Comparison of ENCODE assay signal across 20 cellular contexts in genomic region chr6:79073888-79074287, GRCh38. TPM values are rescaled to one million over a fixed set of nuclear protein-coding genes. Genes with fewer than 3 reads are reported as not detected.
DNase-seq lines count a peak whose midpoint lies in the region; ATAC-seq, FAIRE-seq and TF ChIP-seq lines count a peak whose summit lies in the region.
"Had no signal": no experiment of that assay in that cellular context is flagged by ENCODE, and none has a peak within 500 bp of the region (broad histone marks: within the 10 kb centered on the region; RNA-seq: fewer than 3 reads in every experiment).

No MANE protein-coding gene starts in this region.

- H3K9ac ChIP-seq in PC-3 (ENCODE audit: low read length) (no peak overlapping the region), endothelial cell of umbilical vein (replicated peaks; ENCODE audit: extremely low read depth, insufficient read depth, low read length) (no peak overlapping the region)

- no peak for TF ChIP-seq CTCF in PC-3 (conservative IDR thresholded peaks at IDR 0.05; ENCODE audit: low read depth, low read length)
- TF ChIP-seq CTCF in endothelial cell of umbilical vein (IDR thresholded peaks at IDR 0.05; ENCODE audit: extremely low read depth in 1 of 2, insufficient read depth in 1 of 2, low read depth in 1 of 2, low read length in 2 of 2): no peak
- no peak for TF ChIP-seq CTCF in progenitor cell of endocrine pancreas (IDR thresholded peaks at IDR 0.05; ENCODE audit: unreplicated experiment)
- TF ChIP-seq CTCF in uterus (IDR thresholded peaks at IDR 0.05): no peak

- no peaks in the 10 kb centered on the region for H3K27me3 Mint-ChIP-seq in T-helper 2 cell treated with Interferon-gamma antibody and Interleukin-4, amounts not matched to agents 5 μg/mL and 100 μg/mL, for 36 hours (ENCODE audit: low read depth)
- H3K27me3 Mint-ChIP-seq in progenitor cell of endocrine pancreas: no peaks in the 10 kb centered on the region
- H3K27me3 Mint-ChIP-seq in activated CD4-positive, alpha-beta memory T cell treated with anti-CD3 and anti-CD28 coated beads for 36 hours: no peaks in the 10 kb centered on the region

- no peak for ATAC-seq in PC-3
- ATAC-seq: CD8-positive, alpha-beta T cell; esophagus mucosa; left ventricle myocardium superior had no signal

- H3K9me3 ChIP-seq in PC-3 (ENCODE audit: low read length) (no peaks in the 10 kb centered on the region), endothelial cell of umbilical vein (replicated peaks; ENCODE audit: control insufficient read depth, insufficient read depth, low read length) (no peaks in the 10 kb centered on the region), uterus (no peaks in the 10 kb centered on the region)
- H3K9me3 ChIP-seq: neutrophil had no signal

- FAIRE-seq in endothelial cell of umbilical vein (lab: Jason Lieb, UNC): no peak
- FAIRE-seq: GM18507 had no signal

- DNase-seq in T-helper 2 cell treated with Interferon-gamma antibody and Interleukin-4, amounts not matched to agents 5 μg/mL and 100 μg/mL, for 36 hours (ENCODE audit: low spot score): no peak
- no peak for DNase-seq in T-helper 2 cell
- DNase-seq in PC-3: no peak
- peak; percentile 11 for DNase-seq in endothelial cell of umbilical vein (ENCODE audit: low read depth, low spot score)
- DNase-seq in progenitor cell of endocrine pancreas (ENCODE audit: low spot score, unreplicated experiment): no peak
- DNase-seq in uterus: no peak
- DNase-seq in NCI-H1694 (lab: John Stamatoyannopoulos, UW): no peak
- DNase-seq in activated CD4-positive, alpha-beta memory T cell treated with anti-CD3 and anti-CD28 coated beads for 36 hours: no peak
- DNase-seq: activated naive CD4-positive, alpha-beta T cell; CD8-positive, alpha-beta T cell; cerebellar nuclear complex; hippocampal formation; KBM-7; left ventricle myocardium superior; NCI-H2029; SHP77 had no signal

- no peaks in the 10 kb centered on the region for H3K9me3 Mint-ChIP-seq in T-helper 2 cell treated with Interferon-gamma antibody and Interleukin-4, amounts not matched to agents 5 μg/mL and 100 μg/mL, for 36 hours
- no peaks in the 10 kb centered on the region for H3K9me3 Mint-ChIP-seq in progenitor cell of endocrine pancreas (ENCODE audit: low read depth)
- H3K9me3 Mint-ChIP-seq in activated CD4-positive, alpha-beta memory T cell treated with anti-CD3 and anti-CD28 coated beads for 36 hours: no peaks in the 10 kb centered on the region
- H3K9me3 Mint-ChIP-seq: CD8-positive, alpha-beta T cell had no signal

- intact Hi-C loops in PC-3 (cut with micrococcal nuclease) (loop anchor here (10.0 kb wide), 1 partner anchor 101 kb away; no protein-coding TSS in a partner anchor), endothelial cell of umbilical vein (cut with micrococcal nuclease) (no loop called here), uterus (cut with DNase I; ENCODE audit: low total_unique reads) (no loop called here)
- intact Hi-C loops in activated CD4-positive, alpha-beta memory T cell treated with anti-CD3 and anti-CD28 coated beads for 36 hours (cut with micrococcal nuclease): no loop called here

- no peak overlapping the region for H3K27ac ChIP-seq in PC-3 (ENCODE audit: low read length)
- H3K27ac ChIP-seq in endothelial cell of umbilical vein (ENCODE audit: insufficient read depth, low read depth, low read length): no peak overlapping the region
- peak overlapping the region in 1 of 2 donors; percentile 99 for H3K27ac ChIP-seq in uterus
- H3K27ac ChIP-seq: neutrophil had no signal

- H3K36me3 ChIP-seq in PC-3 (ENCODE audit: low read depth, low read length): peaks cover 3% of the 10 kb centered on the region; the same call in 1 of the 2 replicates
- peaks cover 0 to 2% of the 10 kb centered on the region in 2 experiments for H3K36me3 ChIP-seq in endothelial cell of umbilical vein (ENCODE audit: control insufficient read depth in 2 of 2, extremely low read depth in 1 of 2, insufficient read depth in 2 of 2, low read length in 2 of 2)
- no peaks in the 10 kb centered on the region for H3K36me3 ChIP-seq in uterus
- H3K36me3 ChIP-seq: neutrophil had no signal

- peak overlapping the region; percentile 27; the same call in 1 of the 2 replicates for H3K4me2 ChIP-seq in PC-3 (ENCODE audit: low read length)
- peak overlapping the region; percentile 25 for H3K4me2 ChIP-seq in endothelial cell of umbilical vein (ENCODE audit: insufficient read depth, low read length)
- H3K4me2 ChIP-seq: smooth muscle cell had no signal

- H3K4me3 ChIP-seq in PC-3 (ENCODE audit: low read length): no peak overlapping the region
- H3K4me3 ChIP-seq in endothelial cell of umbilical vein (replicated peaks in 1 of 3; ENCODE audit: insufficient read depth in 1 of 3, low read depth in 1 of 3, low read length in 3 of 3): no peak overlapping the region
- no peak overlapping the region for H3K4me3 ChIP-seq in uterus
- H3K4me3 ChIP-seq: smooth muscle cell had no signal

- no peaks in the 10 kb centered on the region for H3K9me2 ChIP-seq in PC-3 (replicated peaks; ENCODE audit: low read length)

- H3K27me3 ChIP-seq in PC-3 (ENCODE audit: low read length) (no peaks in the 10 kb centered on the region), endothelial cell of umbilical vein (ENCODE audit: control insufficient read depth in 2 of 2, insufficient read depth in 2 of 2, low read length in 2 of 2) (no peaks in the 10 kb centered on the region), uterus (no peaks in the 10 kb centered on the region)
- H3K27me3 ChIP-seq: neutrophil had no signal

- POLR2A ChIA-PET in PC-3 (lab: Charles Lee; ENCODE audit: unreplicated experiment) (no interaction called here), endothelial cell of umbilical vein (lab: Charles Lee) (no interaction called here)
- POLR2A ChIA-PET in activated CD4-positive, alpha-beta memory T cell treated with anti-CD3 and anti-CD28 coated beads for 36 hours (lab: Charles Lee): no interaction called here

- TF ChIP-seq POLR2A in endothelial cell of umbilical vein (IDR thresholded peaks at IDR 0.05; ENCODE audit: low read depth, low read length) (no peak), uterus (IDR thresholded peaks at IDR 0.05) (no peak)

- H2AFZ ChIP-seq in PC-3 (ENCODE audit: low read length) (no peak overlapping the region), endothelial cell of umbilical vein (ENCODE audit: low read depth, low read length) (no peak overlapping the region)

- CTCF ChIA-PET in PC-3 (lab: Charles Lee) (no interaction called here), endothelial cell of umbilical vein (lab: Charles Lee) (interaction anchor here (1.9 kb wide), 1 partner anchor 393 kb away, joined by 6 read pairs; no protein-coding TSS in a partner anchor)
- CTCF ChIA-PET in activated CD4-positive, alpha-beta memory T cell treated with anti-CD3 and anti-CD28 coated beads for 36 hours (lab: Charles Lee): no interaction called here

- H3K79me2 ChIP-seq in PC-3 (ENCODE audit: low read length) (peaks cover 76% of the 10 kb centered on the region), endothelial cell of umbilical vein (ENCODE audit: control insufficient read depth, insufficient read depth, low read length) (peaks cover 69% of the 10 kb centered on the region)

- H4K20me1 ChIP-seq in PC-3 (ENCODE audit: low read length) (0 out of 2 replicates have a peak, but pooled peaks cover 9% of the 10 kb centered on the region), endothelial cell of umbilical vein (replicated peaks; ENCODE audit: control insufficient read depth, extremely low read depth, insufficient read depth, low read length) (no peaks in the 10 kb centered on the region)

- H3K36me3 Mint-ChIP-seq in T-helper 2 cell treated with Interferon-gamma antibody and Interleukin-4, amounts not matched to agents 5 μg/mL and 100 μg/mL, for 36 hours (ENCODE audit: low read depth): peaks cover 27% of the 10 kb centered on the region
- H3K36me3 Mint-ChIP-seq in progenitor cell of endocrine pancreas (ENCODE audit: insufficient read depth): peaks cover 3% of the 10 kb centered on the region
- peaks cover 23% of the 10 kb centered on the region for H3K36me3 Mint-ChIP-seq in activated CD4-positive, alpha-beta memory T cell treated with anti-CD3 and anti-CD28 coated beads for 36 hours

- no peak overlapping the region for H3K27ac Mint-ChIP-seq in T-helper 2 cell treated with Interferon-gamma antibody and Interleukin-4, amounts not matched to agents 5 μg/mL and 100 μg/mL, for 36 hours
- H3K27ac Mint-ChIP-seq in progenitor cell of endocrine pancreas: no peak overlapping the region
- H3K27ac Mint-ChIP-seq in activated CD4-positive, alpha-beta memory T cell treated with anti-CD3 and anti-CD28 coated beads for 36 hours: no peak overlapping the region

- peaks cover 6% of the 10 kb centered on the region; the same call in 1 of the 2 replicates for H3K4me1 ChIP-seq in PC-3 (ENCODE audit: insufficient read depth, low read length)
- peaks cover 11% of the 10 kb centered on the region for H3K4me1 ChIP-seq in endothelial cell of umbilical vein (ENCODE audit: control insufficient read depth, extremely low read depth, insufficient read depth, low read length)
- H3K4me1 ChIP-seq in uterus: peaks cover 5 to 23% of the 10 kb centered on the region in 2 donors

- peaks cover 46% of the 10 kb centered on the region for H3K4me1 Mint-ChIP-seq in T-helper 2 cell treated with Interferon-gamma antibody and Interleukin-4, amounts not matched to agents 5 μg/mL and 100 μg/mL, for 36 hours (ENCODE audit: low read depth)
- H3K4me1 Mint-ChIP-seq in progenitor cell of endocrine pancreas (ENCODE audit: low read depth): peaks cover 31% of the 10 kb centered on the region
- peaks cover 54% of the 10 kb centered on the region for H3K4me1 Mint-ChIP-seq in activated CD4-positive, alpha-beta memory T cell treated with anti-CD3 and anti-CD28 coated beads for 36 hours (ENCODE audit: low read depth)

- peak overlapping the region; percentile 12 for H3K4me3 Mint-ChIP-seq in T-helper 2 cell treated with Interferon-gamma antibody and Interleukin-4, amounts not matched to agents 5 μg/mL and 100 μg/mL, for 36 hours
- peak overlapping the region; percentile 27 for H3K4me3 Mint-ChIP-seq in progenitor cell of endocrine pancreas (ENCODE audit: low read depth)
- no peak overlapping the region for H3K4me3 Mint-ChIP-seq in activated CD4-positive, alpha-beta memory T cell treated with anti-CD3 and anti-CD28 coated beads for 36 hours

- BruUV-seq in PC-3 (replicated peaks; lab: Mats Ljungman, UMichigan) (no TSS peak), endothelial cell of umbilical vein (replicated peaks; lab: Mats Ljungman, UMichigan) (no TSS peak)

- no peaks in the 10 kb centered on the region for H3F3A ChIP-seq in PC-3 (ENCODE audit: low read length, unreplicated experiment)

- dilution Hi-C loops in endothelial cell of umbilical vein (cut with MboI; ENCODE audit: extremely low pct_ligation_motif_present, low sequenced_read_pairs): no loop called here

- H3K9me1 ChIP-seq in endothelial cell of umbilical vein (replicated peaks; ENCODE audit: control insufficient read depth, extremely low read depth, insufficient read depth, low read length): no peaks in the 10 kb centered on the region

RNA-seq across cellular contexts. Expression of gene PHIP, which starts 4.2 kb away (rescaled TPM):
- total RNA-seq in PC-3 (2014; rRNA removed): 20.8 and 21.2 TPM in 2 replicates
- 26.0 and 28.4 TPM in 2 replicates for total RNA-seq in endothelial cell of umbilical vein
- polyA plus RNA-seq in endothelial cell of umbilical vein: 2.5 and 3.5 TPM in 2 replicates
- 3.4 and 3.6 TPM in 2 replicates for polyA plus RNA-seq in endothelial cell of umbilical vein (2011; cell fraction: cytosol; rRNA removed)
- 25.9 and 29.7 TPM in 2 replicates for polyA plus RNA-seq in endothelial cell of umbilical vein (2011; cell fraction: nucleus; rRNA removed)
- polyA plus RNA-seq in endothelial cell of umbilical vein (2012): 9.9 and 16.6 TPM in 2 replicates
- polyA minus RNA-seq in endothelial cell of umbilical vein: 20.0 and 22.0 TPM in 2 replicates
- 27.7 TPM for polyA minus RNA-seq in endothelial cell of umbilical vein (2011; cell fraction: cytosol; rRNA and poly(A)+ RNA removed)
- polyA minus RNA-seq in endothelial cell of umbilical vein (2011; cell fraction: nucleus; rRNA and poly(A)+ RNA removed): 60.2 and 82.5 TPM in 2 replicates
- total RNA-seq in progenitor cell of endocrine pancreas: 72.2 and 74.5 TPM in 2 replicates
- total RNA-seq in uterus: 10 to 100 TPM; 40.6 to 85.3 (median 53.9) TPM
- 10 to 100 TPM; 25.5 to 27.9 TPM for total RNA-seq in activated CD4-positive, alpha-beta memory T cell treated with anti-CD3 and anti-CD28 coated beads for 36 hours
